In genomic region chr17:79985361-79985760, GRCh38 we compare ENCODE assay signal across 16 cellular contexts.
"Had no signal": no experiment of that assay in that cellular context is flagged by ENCODE, and none has a peak within 500 bp of the region (broad histone marks: within the 10 kb centered on the region; RNA-seq: fewer than 3 reads in every experiment).

No MANE protein-coding gene starts in this region.

- H3K9me3 ChIP-seq: breast epithelium, tibial artery, uterus had no signal

- H3K4me3 ChIP-seq: breast epithelium, dorsolateral prefrontal cortex, tibial artery, uterus had no signal

- ATAC-seq: activated CD4-positive, CD25-positive, alpha-beta regulatory T cell treated with anti-CD3 and anti-CD28 coated beads, Interleukin-2, amount 50 U/mL, for 24 hours; activated T-helper 17 cell treated with anti-CD3 and anti-CD28 coated beads, Interleukin-2, amount 50 U/mL, for 72 hours; esophagus mucosa had no signal

- H3K27me3 ChIP-seq: breast epithelium, dorsolateral prefrontal cortex, tibial artery, uterus had no signal

- H3K36me3 ChIP-seq: breast epithelium, tibial artery, uterus had no signal

- H3K27ac ChIP-seq: breast epithelium, dorsolateral prefrontal cortex, tibial artery, uterus had no signal

- DNase-seq: activated CD4-positive, alpha-beta T cell treated with anti-CD3 and anti-CD28 coated beads, Interleukin-2, amount 50 U/mL, for 1 hour; activated naive CD4-positive, alpha-beta T cell treated with Interleukin-2 at 50 U/mL for 16 hours; anterior cingulate cortex; dorsolateral prefrontal cortex; hippocampal formation; nephron progenitor cell; stimulated activated CD4-positive, alpha-beta T cell treated with anti-CD3 and anti-CD28 coated beads, Interleukin-15, amount 100 ng/mL, for 24 hours; stimulated activated CD4-positive, alpha-beta T cell treated with anti-CD3 and anti-CD28 coated beads, Interleukin-4, amount 100 ng/mL, for 24 hours; stimulated activated naive CD4-positive, alpha-beta T cell; SW 1271 had no signal
